ENCODE assay signal across 8 cellular contexts in genomic region chr19:49812997-49813861, GRCh38. TPM values are rescaled to one million over a fixed set of nuclear protein-coding genes. Genes with fewer than 3 reads are reported as not detected.
DNase-seq lines count a peak whose midpoint lies in the region; ATAC-seq and TF ChIP-seq lines count a peak whose summit lies in the region.

TSS of gene FUZ (minus strand) at chr19:49813292. CDS start at chr19:49813106, 186 bp downstream.

- H3K9me3 Mint-ChIP-seq in activated CD4-positive, alpha-beta T cell treated with anti-CD3 and anti-CD28 coated beads, Interleukin-2, amount 10 ng/mL, durations not matched to agents 7 days and 5 days = no peaks in the 10 kb centered on the region

- no peaks in the 10 kb centered on the region for H3K27me3 Mint-ChIP-seq in activated CD4-positive, alpha-beta T cell treated with anti-CD3 and anti-CD28 coated beads, Interleukin-2, amount 10 ng/mL, durations not matched to agents 7 days and 5 days

- peak within 1 kb of the TSS; percentile 82 for H3K4me3 ChIP-seq in coronary artery

- TF ChIP-seq POLR2A in GM18526 (IDR thresholded peaks at IDR 0.05; ENCODE audit: extremely low read depth, insufficient read length) = peak; percentile 18

- H3K27ac ChIP-seq in coronary artery = peak within 1 kb of the TSS; percentile 68 to 92
- H3K27ac ChIP-seq in layer of hippocampus (ENCODE audit: low read depth, low read length) = peak within 1 kb of the TSS; percentile 99

- CTCF ChIA-PET in activated CD4-positive, alpha-beta T cell treated with anti-CD3 and anti-CD28 coated beads, Interleukin-2, amount 10 ng/mL, durations not matched to agents 7 days and 5 days (lab: Charles Lee) = interaction anchor here (0.6 to 1.8 kb wide), 5 partner anchors 9 to 320 kb away, joined by 3 to 6 read pairs (median 4); no protein-coding TSS in a partner anchor

- POLR2A ChIA-PET in activated CD4-positive, alpha-beta T cell treated with anti-CD3 and anti-CD28 coated beads, Interleukin-2, amount 10 ng/mL, durations not matched to agents 7 days and 5 days (lab: Charles Lee) = interaction anchor here (0.6 kb wide), 1 partner anchor 548 kb away, joined by 3 read pairs; no protein-coding TSS in a partner anchor

- peak; percentile 99 for DNase-seq in A172 (ENCODE audit: low spot score)
- peak; percentile 98 for DNase-seq in NCI-H526 (lab: John Stamatoyannopoulos, UW)
- DNase-seq in activated CD4-positive, alpha-beta T cell treated with anti-CD3 and anti-CD28 coated beads, Interleukin-2, amount 10 ng/mL, durations not matched to agents 7 days and 5 days = peak; percentile 96
- peak; percentile 98 for DNase-seq in coronary artery (ENCODE audit: low spot score)
- DNase-seq in stimulated activated CD4-positive, alpha-beta T cell treated with anti-CD3 and anti-CD28 coated beads, Interleukin-1b, Interleukin-23, amount 100 ng/mL, for 24 hours (ENCODE audit: low read depth in 4 of 4, low spot score in 1 of 4) = peak; percentile 67 to 88 (median 78)

- no peak for TF ChIP-seq CTCF in coronary artery (IDR thresholded peaks at IDR 0.05)

- ATAC-seq in HG03439 (IDR thresholded peaks at IDR 0.05; ENCODE audit: unreplicated experiment) = peak; percentile 48

- peaks cover 44% of the 10 kb centered on the region for H3K4me1 Mint-ChIP-seq in activated CD4-positive, alpha-beta T cell treated with anti-CD3 and anti-CD28 coated beads, Interleukin-2, amount 10 ng/mL, durations not matched to agents 7 days and 5 days

- H3K36me3 Mint-ChIP-seq in activated CD4-positive, alpha-beta T cell treated with anti-CD3 and anti-CD28 coated beads, Interleukin-2, amount 10 ng/mL, durations not matched to agents 7 days and 5 days (ENCODE audit: low read depth) = no peaks in the 10 kb centered on the region

- peak within 1 kb of the TSS; percentile 98 for H3K27ac Mint-ChIP-seq in activated CD4-positive, alpha-beta T cell treated with anti-CD3 and anti-CD28 coated beads, Interleukin-2, amount 10 ng/mL, durations not matched to agents 7 days and 5 days

- peak within 1 kb of the TSS; percentile 91 for H3K4me3 Mint-ChIP-seq in activated CD4-positive, alpha-beta T cell treated with anti-CD3 and anti-CD28 coated beads, Interleukin-2, amount 10 ng/mL, durations not matched to agents 7 days and 5 days

- no peaks in the 10 kb centered on the region for H3K27me3 ChIP-seq in layer of hippocampus (ENCODE audit: control insufficient read depth, insufficient read depth, low read length)

RNA-seq across cellular contexts. Expression of gene FUZ, which starts in this region (rescaled TPM):
- 17.6 and 19.0 TPM in 2 replicates for total RNA-seq in A172 (2014; rRNA removed; shearing (Covaris generic))
- total RNA-seq in activated CD4-positive, alpha-beta T cell treated with anti-CD3 and anti-CD28 coated beads, Interleukin-2, amount 10 ng/mL, durations not matched to agents 7 days and 5 days = 10 to 100 TPM; 13.3 to 13.9 TPM

Comparison
In these comparisons a context has a peak if more than half of its experiments do, and no peak if none do; other contexts are left out.
1. Peak in every context shown above with its lines: DNase-seq, ATAC-seq, H3K4me3 ChIP-seq and H3K27ac ChIP-seq.